ENCODE assay signal across 1 cellular context in the genomic region with DNA sequence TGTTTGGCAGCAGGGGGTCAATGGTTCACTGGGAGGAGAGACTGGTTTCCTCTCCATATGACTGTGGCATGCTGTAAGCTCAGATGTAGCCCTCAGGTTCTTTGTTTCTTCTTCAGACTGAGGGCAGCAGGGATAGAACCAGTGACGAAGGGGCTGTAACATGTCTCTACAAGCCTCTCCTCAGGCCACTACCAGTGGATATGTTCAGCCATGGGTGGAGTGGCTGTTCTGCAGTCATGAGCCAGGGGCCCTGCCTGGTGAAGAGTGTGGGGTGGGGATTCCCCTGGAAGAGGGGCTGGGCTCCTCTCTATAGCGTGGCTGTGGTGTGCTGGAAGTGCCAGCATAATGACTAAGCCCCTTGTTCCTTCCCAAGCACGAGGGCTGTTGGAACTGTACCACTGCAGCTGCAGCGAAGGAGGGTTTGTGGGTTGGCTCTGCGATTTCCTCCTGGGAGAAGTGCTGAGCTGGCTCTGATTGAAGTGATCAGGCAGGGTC.
A peak's percentile ranks its signal among the peaks of the same experiment; 100 is the strongest.
TF ChIP-seq lines count a peak whose summit lies in the region.

No MANE protein-coding gene starts in this region.

TF ChIP-seq in endothelial cell of umbilical vein, 7 proteins besides CTCF, POLR2A, EP300 and RAD21:
- TF ChIP-seq MAX (IDR thresholded peaks at IDR 0.05; ENCODE audit: insufficient read depth, insufficient read length) (no peak), FOS (IDR thresholded peaks at IDR 0.05; ENCODE audit: borderline replicate concordance, insufficient read depth, low read length) (peak; percentile 40)
